In the genomic region with DNA sequence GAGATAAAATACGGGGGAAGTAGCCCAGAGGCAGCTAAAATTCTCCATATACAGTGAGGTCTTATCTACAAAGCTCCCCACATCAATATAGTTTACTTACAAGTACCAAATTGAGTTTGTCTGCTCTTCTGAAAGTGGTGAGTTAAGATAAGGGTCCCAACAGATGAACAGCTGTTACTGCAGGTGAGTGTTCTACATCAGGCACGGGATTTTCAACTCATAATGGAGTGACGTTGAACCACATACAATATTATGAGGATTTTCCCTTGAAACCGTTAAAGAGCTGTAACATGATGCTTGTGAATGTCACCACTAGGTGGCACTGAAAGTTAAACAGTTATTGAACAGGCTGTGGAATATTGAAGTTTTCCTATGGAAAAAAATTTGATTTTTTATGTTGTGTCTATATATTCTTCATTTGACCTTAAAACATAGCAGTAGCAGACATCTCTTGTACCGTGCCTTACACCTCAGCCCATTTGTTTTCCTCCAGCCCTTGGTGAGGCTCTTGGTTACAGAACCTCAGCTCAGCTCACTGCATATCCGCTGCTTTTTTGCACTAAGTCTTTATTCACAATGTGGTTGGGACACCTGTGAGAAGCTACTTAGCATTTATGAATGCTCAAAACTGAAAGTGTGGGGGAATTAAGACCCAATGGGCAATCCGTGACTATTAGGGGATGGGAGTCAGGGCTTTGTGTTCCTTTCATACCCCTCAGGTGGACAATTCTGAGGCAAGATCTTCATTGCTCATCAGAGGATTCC, we compare ENCODE assay signal across 8 cellular contexts. TPM values are rescaled to one million over a fixed set of nuclear protein-coding genes. Genes with fewer than 3 reads are reported as not detected.
DNase-seq lines count a peak whose midpoint lies in the region; ATAC-seq and TF ChIP-seq lines count a peak whose summit lies in the region.

No MANE protein-coding gene starts in this region.

- H3K4me3 ChIP-seq in GM12875 (ENCODE audit: low read depth, low read length) (no peak overlapping the region), SJCRH30 (no peak overlapping the region)

- H3K27ac ChIP-seq in C4-2B (no peak overlapping the region), SJCRH30 (no peak overlapping the region)

- H3K9me3 ChIP-seq in SJCRH30 (replicated peaks) = no peaks in the 10 kb centered on the region

- peaks cover 4 to 16% (median 12%) of the 10 kb centered on the region in 3 donors for H3K4me1 Mint-ChIP-seq in IgD-negative memory B cell
- H3K4me1 Mint-ChIP-seq in endothelial cell (ENCODE audit: unreplicated experiment) = no peaks in the 10 kb centered on the region
- H3K4me1 Mint-ChIP-seq in natural killer cell = no peaks in the 10 kb centered on the region

- no peaks in the 10 kb centered on the region for H3K4me1 ChIP-seq in SJCRH30

- H3K4me3 Mint-ChIP-seq in IgD-negative memory B cell (peak overlapping the region in 3 of 4 donors; percentile 31 to 82 (median 64)), endothelial cell (ENCODE audit: unreplicated experiment) (no peak overlapping the region), natural killer cell (no peak overlapping the region)

- no peaks in the 10 kb centered on the region for H3K36me3 ChIP-seq in SJCRH30

- H3K9me3 Mint-ChIP-seq in IgD-negative memory B cell (peaks cover 0 to 7% (median 5%) of the 10 kb centered on the region in 3 donors), endothelial cell (ENCODE audit: unreplicated experiment) (no peaks in the 10 kb centered on the region), natural killer cell (no peaks in the 10 kb centered on the region)

- DNase-seq in SJCRH30 = peak; percentile 16 to 77
- peak; percentile 36 for DNase-seq in endothelial cell (ENCODE audit: low spot score)
- no peak for DNase-seq in natural killer cell
- no peak for DNase-seq in posterior vena cava (ENCODE audit: low spot score)
- no peak for DNase-seq in GF-D8 (lab: John Stamatoyannopoulos, UW)

- no peaks in the 10 kb centered on the region for H3K27me3 ChIP-seq in SJCRH30

- peak overlapping the region in 1 of 3 donors; percentile 39 for H3K27ac Mint-ChIP-seq in IgD-negative memory B cell
- H3K27ac Mint-ChIP-seq in endothelial cell (ENCODE audit: unreplicated experiment) = no peak overlapping the region
- no peak overlapping the region for H3K27ac Mint-ChIP-seq in natural killer cell

- TF ChIP-seq CTCF in C4-2B (conservative IDR thresholded peaks at IDR 0.05) = peak; percentile 85
- peak; percentile 48; the same call in 1 of the 2 replicates for TF ChIP-seq CTCF in GM12875 (IDR thresholded peaks at IDR 0.05; ENCODE audit: borderline replicate concordance, insufficient read depth, low read depth, low read length)
- TF ChIP-seq CTCF in endothelial cell (IDR thresholded peaks at IDR 0.05; ENCODE audit: unreplicated experiment) = peak; percentile 96
- TF ChIP-seq CTCF in natural killer cell (IDR thresholded peaks at IDR 0.05) = peak; percentile 81

- ATAC-seq in natural killer cell = peak; percentile 47 to 71 (median 61)

- intact Hi-C loops in natural killer cell (cut with micrococcal nuclease) = loop anchor here (1.0 to 5.0 kb wide), 4 partner anchors 127 to 883 kb away; a partner anchor contains a TSS
- intact Hi-C loops in posterior vena cava (cut with DNase I) = no loop called here

- H3K27me3 Mint-ChIP-seq in IgD-negative memory B cell = no peaks in the 10 kb centered on the region
- no peaks in the 10 kb centered on the region for H3K27me3 Mint-ChIP-seq in endothelial cell (ENCODE audit: unreplicated experiment)
- H3K27me3 Mint-ChIP-seq in natural killer cell (ENCODE audit: low read depth in 2 of 2) = peaks cover 15 to 30% of the 10 kb centered on the region in 2 donors

- H3K36me3 Mint-ChIP-seq in IgD-negative memory B cell = no peaks in the 10 kb centered on the region
- no peaks in the 10 kb centered on the region for H3K36me3 Mint-ChIP-seq in endothelial cell (ENCODE audit: low read depth, unreplicated experiment)
- no peaks in the 10 kb centered on the region for H3K36me3 Mint-ChIP-seq in natural killer cell

RNA-seq across cellular contexts. Expression of a gene that starts 23.2 kb away (rescaled TPM):
- polyA plus RNA-seq in IgD-negative memory B cell = 20.5 TPM
- total RNA-seq in SJCRH30 (2014; rRNA removed; shearing (Covaris generic)) = not detected in 2 replicates
- total RNA-seq in endothelial cell (ENCODE audit: unreplicated experiment) (1.5 TPM), natural killer cell (1 to 10 TPM in 1 of 3 donors, under 1 TPM in 2; 0.48 to 1.5 (median 0.52) TPM), posterior vena cava (1 to 10 TPM; 1.4 to 2.4 TPM)

RNA-seq across cellular contexts. Expression of a gene that starts 50.3 kb away (rescaled TPM):
- polyA plus RNA-seq in IgD-negative memory B cell = 1.1 TPM
- total RNA-seq in SJCRH30 (2014; rRNA removed; shearing (Covaris generic)) = not detected in 2 replicates
- total RNA-seq in endothelial cell (ENCODE audit: unreplicated experiment) (not detected), natural killer cell (not detected), posterior vena cava (not detected)

Comparison
In these comparisons a context has a peak if more than half of its experiments do, and no peak if none do; other contexts are left out.
1. H3K4me3 Mint-ChIP-seq: peak in IgD-negative memory B cell (3 of 4); none in endothelial cell (single experiment) and natural killer cell (single experiment).
2. DNase-seq: peak in SJCRH30 (2 of 2) and endothelial cell (single experiment); none in natural killer cell (single experiment), posterior vena cava (single experiment) and GF-D8 (single experiment).
3. Peak in every context shown above with its lines, with median percentiles within 50 percentile points of each other: CTCF ChIP-seq.